Comparison of ENCODE assay signal across 8 cellular contexts in the genomic region with DNA sequence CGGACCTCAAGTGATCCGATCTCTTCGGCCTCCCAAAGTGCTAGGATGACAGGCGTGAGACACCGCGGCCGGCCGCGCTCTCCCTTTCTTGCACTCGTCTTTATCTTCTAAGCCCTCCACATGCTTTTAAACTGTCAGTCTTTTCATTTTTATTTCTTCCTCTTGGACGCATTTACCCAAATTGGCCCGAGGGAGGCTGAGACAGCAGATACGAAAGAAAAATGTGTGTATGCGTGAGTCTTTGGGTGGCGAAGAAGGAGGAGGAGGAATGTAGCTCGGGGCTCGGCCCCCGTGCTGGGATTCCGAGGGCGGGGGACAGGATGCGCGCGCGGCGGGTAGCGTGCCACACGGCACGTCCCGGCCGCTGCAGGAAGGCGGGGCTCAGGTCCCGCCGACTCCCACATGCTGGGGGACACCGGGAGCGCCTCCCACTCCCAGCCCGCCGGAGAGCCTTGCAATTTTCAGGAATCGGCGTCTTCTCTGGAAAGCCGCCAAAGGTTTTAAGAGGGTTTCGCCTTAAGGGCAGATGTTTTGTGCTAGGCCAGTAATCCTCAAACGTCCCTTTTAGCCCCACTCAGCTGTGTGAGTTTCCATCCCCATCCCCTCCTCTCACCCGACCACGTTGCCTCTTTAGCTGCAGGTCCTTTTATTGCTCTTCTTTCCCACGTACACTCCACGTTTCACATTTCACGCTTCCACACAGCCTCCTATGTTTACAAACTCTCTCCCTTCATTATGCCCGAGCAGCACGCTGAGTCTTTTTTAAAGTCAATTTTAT. TPM values are rescaled to one million over a fixed set of nuclear protein-coding genes. Genes with fewer than 3 reads are reported as not detected.
DNase-seq lines count a peak whose midpoint lies in the region; ATAC-seq and TF ChIP-seq lines count a peak whose summit lies in the region.

No MANE protein-coding gene starts in this region.

- H3K36me3 Mint-ChIP-seq in activated CD4-positive, alpha-beta T cell treated with anti-CD3 and anti-CD28 coated beads, Interleukin-2, amount 10 ng/mL, durations not matched to agents 24 days and 14 days (ENCODE audit: low read depth): peaks cover 25% of the 10 kb centered on the region

- no peaks in the 10 kb centered on the region for H3K9me3 Mint-ChIP-seq in activated CD4-positive, alpha-beta T cell treated with anti-CD3 and anti-CD28 coated beads, Interleukin-2, amount 10 ng/mL, durations not matched to agents 24 days and 14 days

- 0 out of 2 replicates have a peak, but pooled peaks have one; percentile 14 for TF ChIP-seq CTCF in A673 (conservative IDR thresholded peaks at IDR 0.05; ENCODE audit: low read depth, low read length)
- TF ChIP-seq CTCF in coronary artery (IDR thresholded peaks at IDR 0.05): no peak

- POLR2A ChIA-PET in A673 (lab: Charles Lee; ENCODE audit: low non-redundant PET): interaction anchor here (0.6 to 0.7 kb wide), 2 partner anchors 33 to 34 kb away, joined by 3 to 6 read pairs; no protein-coding TSS in a partner anchor

- H3K4me3 ChIP-seq in A673 (ENCODE audit: low read depth, low read length, poor library complexity, severe bottlenecking) (peak overlapping the region; percentile 57), coronary artery (peak overlapping the region; percentile 65)

- CTCF ChIA-PET in A673 (lab: Charles Lee): interaction anchor here (0.6 to 1.0 kb wide), 5 partner anchors 10 to 141 kb away, joined by 3 to 6 read pairs (median 4); no protein-coding TSS in a partner anchor

- no peaks in the 10 kb centered on the region for H3K27me3 ChIP-seq in A673 (replicated peaks; ENCODE audit: insufficient read depth, low read depth, low read length, poor library complexity)

- H3K4me3 Mint-ChIP-seq in activated CD4-positive, alpha-beta T cell treated with anti-CD3 and anti-CD28 coated beads, Interleukin-2, amount 10 ng/mL, durations not matched to agents 24 days and 14 days: peak overlapping the region; percentile 88

- intact Hi-C loops in A673 (cut with micrococcal nuclease; ENCODE audit: unreplicated experiment): loop anchor here (5.0 kb wide), 1 partner anchor 33 kb away; the partner anchor contains the start of gene SLC2A3
- intact Hi-C loops in activated CD4-positive, alpha-beta T cell treated with anti-CD3 and anti-CD28 coated beads, Interleukin-2, amount 10 ng/mL, durations not matched to agents 24 days and 14 days (cut with micrococcal nuclease): loop anchor here (1.0 to 2.0 kb wide), 5 partner anchors 10 to 56 kb away; no protein-coding TSS in a partner anchor

- H3K9me3 ChIP-seq in A673 (ENCODE audit: low read depth, low read length, poor library complexity, severe bottlenecking): no peaks in the 10 kb centered on the region

- no peaks in the 10 kb centered on the region for H3K27me3 Mint-ChIP-seq in activated CD4-positive, alpha-beta T cell treated with anti-CD3 and anti-CD28 coated beads, Interleukin-2, amount 10 ng/mL, durations not matched to agents 24 days and 14 days

- peaks cover 33% of the 10 kb centered on the region for H3K4me1 Mint-ChIP-seq in activated CD4-positive, alpha-beta T cell treated with anti-CD3 and anti-CD28 coated beads, Interleukin-2, amount 10 ng/mL, durations not matched to agents 24 days and 14 days

- DNase-seq in A673 (ENCODE audit: low spot score) (peak; percentile 97), NCI-H345 (lab: John Stamatoyannopoulos, UW) (peak; percentile 93), coronary artery (ENCODE audit: low spot score) (peak; percentile 90), left lobe of liver (ENCODE audit: low spot score) (peak; percentile 68)
- peak; percentile 96 for DNase-seq in activated CD4-positive, alpha-beta T cell treated with anti-CD3 and anti-CD28 coated beads, Interleukin-2, amount 10 ng/mL, durations not matched to agents 24 days and 14 days
- DNase-seq in stimulated activated CD4-positive, alpha-beta T cell treated with anti-CD3 and anti-CD28 coated beads, Interleukin-2, amount 100 ng/mL, for 4 hours (ENCODE audit: low read depth): peak; percentile 87

- no peaks in the 10 kb centered on the region for H3K36me3 ChIP-seq in A673 (ENCODE audit: insufficient read depth, low read length, poor library complexity, severe bottlenecking)

- TSS peak; percentile 62 for BruUV-seq in A673 (replicated peaks; lab: Mats Ljungman, UMichigan)

- H3K27ac ChIP-seq in A673 (ENCODE audit: low read depth, low read length, poor library complexity, severe bottlenecking): peak overlapping the region; percentile 92
- H3K27ac ChIP-seq in coronary artery: peak overlapping the region; percentile 51 to 66

- ATAC-seq in GM18520 (IDR thresholded peaks at IDR 0.05; ENCODE audit: unreplicated experiment) (peak; percentile 88), HG03064 (IDR thresholded peaks at IDR 0.05; ENCODE audit: low read depth, unreplicated experiment) (peak; percentile 75), left lobe of liver (peak; percentile 92)

- peaks cover 8% of the 10 kb centered on the region for H3K4me1 ChIP-seq in A673 (ENCODE audit: insufficient read depth, low read length, poor library complexity, severe bottlenecking)

- H3K27ac Mint-ChIP-seq in activated CD4-positive, alpha-beta T cell treated with anti-CD3 and anti-CD28 coated beads, Interleukin-2, amount 10 ng/mL, durations not matched to agents 24 days and 14 days: peak overlapping the region; percentile 100

RNA-seq across cellular contexts. Expression of gene SLC2A3, which starts 34.7 kb away (rescaled TPM):
- total RNA-seq in A673 (2021) (23.0 and 30.2 TPM in 2 replicates), left lobe of liver (9.4 TPM)
- total RNA-seq in activated CD4-positive, alpha-beta T cell treated with anti-CD3 and anti-CD28 coated beads, Interleukin-2, amount 10 ng/mL, durations not matched to agents 24 days and 14 days: 362 and 366 TPM in 2 replicates

Comparison
In these comparisons a context has a peak if more than half of its experiments do, and no peak if none do; other contexts are left out.
1. Peak in every context shown above with its lines: DNase-seq, ATAC-seq, H3K4me3 ChIP-seq and H3K27ac ChIP-seq.
2. RNA of gene SLC2A3, which starts 34.7 kb away (total RNA-seq): 362 to 366 TPM in activated CD4-positive, alpha-beta T cell treated with anti-CD3 and anti-CD28 coated beads, Interleukin-2, amount 10 ng/mL, durations not matched to agents 24 days and 14 days; 23.0 to 30.2 TPM in A673 and 9.4 TPM in left lobe of liver (single experiment); every median in the first group is over 10 times any median in the second.